ENCODE assay signal across 8 cellular contexts in the genomic region with DNA sequence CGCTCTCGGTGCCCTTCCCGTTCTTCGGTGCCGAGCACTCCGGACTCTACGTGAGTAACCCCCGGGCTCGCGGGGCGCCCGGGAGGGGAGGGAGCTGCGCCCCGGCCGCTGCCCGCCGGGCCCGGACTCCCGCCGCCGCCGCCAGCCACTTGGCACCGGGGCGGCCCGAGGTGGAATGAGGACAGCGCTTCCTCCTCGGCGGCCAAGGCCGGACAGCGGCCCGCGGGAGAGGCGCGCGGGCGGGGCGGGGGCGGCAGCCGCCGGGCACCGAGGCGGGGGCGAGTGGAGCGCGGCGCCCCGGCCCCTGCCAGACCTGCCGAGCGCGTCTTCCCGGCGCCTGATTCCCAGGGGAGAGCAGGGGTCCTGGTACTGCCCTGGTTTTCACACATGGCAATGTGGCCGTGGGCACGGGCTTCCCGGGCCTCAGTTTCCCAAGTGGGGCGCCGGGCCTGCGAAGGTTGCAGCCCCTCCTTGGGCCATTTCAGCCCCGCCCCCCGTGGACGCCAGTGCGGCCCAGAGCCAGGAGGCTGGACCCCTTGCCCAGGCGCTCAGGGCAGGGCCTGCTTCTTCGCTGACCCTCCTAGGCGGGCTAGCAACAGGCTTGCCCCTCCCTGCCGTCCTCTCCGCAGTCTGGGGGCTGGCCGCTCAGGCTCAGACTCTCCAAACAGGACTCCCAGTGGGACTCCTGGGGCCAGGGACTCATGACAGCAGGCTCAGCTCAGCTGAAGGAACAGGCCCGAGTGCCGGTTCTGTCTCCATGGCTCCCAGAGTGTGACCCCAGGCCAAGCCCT. TPM values are rescaled to one million over a fixed set of nuclear protein-coding genes. Genes with fewer than 3 reads are reported as not detected.
DNase-seq lines count a peak whose midpoint lies in the region; ATAC-seq and TF ChIP-seq lines count a peak whose summit lies in the region.

No MANE protein-coding gene starts in this region.

- H3K9me3 Mint-ChIP-seq in endothelial cell (ENCODE audit: unreplicated experiment): no peaks in the 10 kb centered on the region

- H3K27ac ChIP-seq in PC-9: no peak overlapping the region
- no peak overlapping the region for H3K27ac ChIP-seq in muscle layer of duodenum (ENCODE audit: low read length)

- intact Hi-C loops in PC-9 (cut with micrococcal nuclease; ENCODE audit: unreplicated experiment): loop anchor here (5.0 kb wide), 1 partner anchor 63 kb away; no protein-coding TSS in a partner anchor

- H3K9me2 ChIP-seq in PC-9 (ENCODE audit: insufficient read depth): no peaks in the 10 kb centered on the region

- peaks cover 21% of the 10 kb centered on the region for H3K27me3 Mint-ChIP-seq in endothelial cell (ENCODE audit: unreplicated experiment)

- TF ChIP-seq CTCF in AG04449 (IDR thresholded peaks at IDR 0.05; ENCODE audit: insufficient read depth, low read length, missing control alignments): no peak
- no peak for TF ChIP-seq CTCF in PC-9 (conservative IDR thresholded peaks at IDR 0.05)
- TF ChIP-seq CTCF in endothelial cell (IDR thresholded peaks at IDR 0.05; ENCODE audit: unreplicated experiment): no peak

- no peaks in the 10 kb centered on the region for H4K20me1 ChIP-seq in PC-9 (ENCODE audit: insufficient read depth)

- H3K27me3 ChIP-seq in PC-9 (ENCODE audit: insufficient read depth, low read depth) (peaks cover 19% of the 10 kb centered on the region), muscle layer of duodenum (ENCODE audit: low read depth, low read length) (peaks cover 5% of the 10 kb centered on the region)

- CTCF ChIA-PET in AG04449 (lab: Yijun Ruan, JAX): interaction anchor here (1.5 kb wide), 1 partner anchor 148 kb away, joined by 5 read pairs; no protein-coding TSS in a partner anchor
- CTCF ChIA-PET in PC-9 (lab: Charles Lee): no interaction called here

- H3K4me3 ChIP-seq in AG04449 (ENCODE audit: low read depth, low read length) (peak overlapping the region; percentile 58), PC-9 (peak overlapping the region; percentile 53; the same call in 1 of the 2 replicates), muscle layer of duodenum (ENCODE audit: low read depth in 1 of 2, low read length in 2 of 2) (peak overlapping the region; percentile 30 to 51)

- H3K4me3 Mint-ChIP-seq in endothelial cell (ENCODE audit: unreplicated experiment): peak overlapping the region; percentile 77

- H2AFZ ChIP-seq in PC-9: no peak overlapping the region

- DNase-seq in AG04449 (ENCODE audit: low read depth, low spot score) (no peak), PC-9 (no peak), endothelial cell (ENCODE audit: low spot score) (peak; percentile 25), NCI-H524 (lab: John Stamatoyannopoulos, UW) (no peak), NCI-H1048 (lab: John Stamatoyannopoulos, UW) (no peak)

- H3F3A ChIP-seq in PC-9 (ENCODE audit: insufficient read depth, low read depth): no peaks in the 10 kb centered on the region

- H3K27ac Mint-ChIP-seq in endothelial cell (ENCODE audit: unreplicated experiment): no peak overlapping the region

- H3K9me3 ChIP-seq in PC-9 (ENCODE audit: insufficient read depth, low read depth) (peaks cover 11% of the 10 kb centered on the region; the same call in 1 of the 2 replicates), muscle layer of duodenum (ENCODE audit: control insufficient read depth in 1 of 2, low read length in 2 of 2) (peaks cover 11% of the 10 kb centered on the region in 2 donors)

- H3K36me3 Mint-ChIP-seq in endothelial cell (ENCODE audit: low read depth, unreplicated experiment): peaks cover 10% of the 10 kb centered on the region

- H3K4me2 ChIP-seq in PC-9: peak overlapping the region; percentile 72

- no peaks in the 10 kb centered on the region for H3K36me3 ChIP-seq in PC-9 (ENCODE audit: low read depth)
- peaks cover 0 to 4% of the 10 kb centered on the region in 2 donors for H3K36me3 ChIP-seq in muscle layer of duodenum (ENCODE audit: control insufficient read depth in 1 of 2, insufficient read depth in 2 of 2, low read length in 2 of 2)

- BruUV-seq in PC-9 (replicated peaks; lab: Mats Ljungman, UMichigan): no TSS peak

- peaks cover 3% of the 10 kb centered on the region for H3K4me1 Mint-ChIP-seq in endothelial cell (ENCODE audit: unreplicated experiment)

- H3K4me1 ChIP-seq in PC-9 (replicated peaks; ENCODE audit: insufficient read depth) (0 out of 2 replicates have a peak, but pooled peaks cover 4% of the 10 kb centered on the region), muscle layer of duodenum (ENCODE audit: control insufficient read depth in 1 of 2, insufficient read depth in 2 of 2, low read length in 2 of 2) (peaks cover 0 to 9% of the 10 kb centered on the region in 2 donors)

- POLR2A ChIA-PET in AG04449 (lab: Yijun Ruan, JAX) (no interaction called here), PC-9 (lab: Charles Lee; ENCODE audit: unreplicated experiment) (interaction anchor here (0.6 kb wide), 1 partner anchor 605 kb away, joined by 3 read pairs; no protein-coding TSS in a partner anchor)

- no peaks in the 10 kb centered on the region for H3K79me2 ChIP-seq in PC-9 (ENCODE audit: low read depth)

- ATAC-seq in HG02938 (IDR thresholded peaks at IDR 0.05; ENCODE audit: unreplicated experiment) (no peak), GM21423 (IDR thresholded peaks at IDR 0.05; ENCODE audit: unreplicated experiment) (no peak)

RNA-seq across cellular contexts. Expression of a gene that starts 0.8 kb away (rescaled TPM):
- total RNA-seq in PC-9 (2021) (2.8 and 9.6 TPM in 2 replicates), endothelial cell (ENCODE audit: unreplicated experiment) (2.3 TPM)
